11 cellular contexts compared by ENCODE assay signal in the genomic region with DNA sequence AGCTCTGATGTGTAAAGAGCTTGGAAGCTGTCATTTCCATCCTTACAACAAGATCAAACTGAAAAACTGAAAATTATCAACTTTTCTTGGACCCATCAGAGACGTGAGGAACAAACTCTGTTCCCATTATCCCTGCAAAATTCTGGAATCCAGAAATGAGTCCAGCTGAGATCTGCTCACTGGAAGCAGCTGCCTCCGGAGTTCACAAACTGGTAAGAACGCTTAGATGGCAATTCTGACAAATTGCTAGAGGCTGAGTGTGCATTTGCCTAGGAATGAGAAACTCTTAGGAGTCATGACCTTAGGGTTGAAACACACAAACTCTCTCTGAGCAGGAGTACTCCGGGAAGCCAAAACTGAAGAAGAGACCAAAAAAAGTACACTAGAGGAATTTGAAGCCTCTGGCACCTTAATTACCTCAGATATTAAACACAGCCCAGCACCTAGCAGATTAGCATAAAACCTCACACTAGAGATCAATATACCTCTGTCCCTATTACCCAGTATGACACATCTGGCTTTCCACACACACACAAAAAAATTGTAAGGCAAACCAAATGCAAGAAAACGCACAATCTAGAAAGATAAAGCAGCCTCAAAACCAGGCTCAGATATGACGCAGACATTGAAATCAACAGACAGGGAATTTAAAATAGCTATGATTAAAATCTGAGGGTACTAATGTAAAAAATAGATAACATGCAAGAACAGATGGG.
A peak's percentile ranks its signal among the peaks of the same experiment; 100 is the strongest.
DNase-seq lines count a peak whose midpoint lies in the region; ATAC-seq and TF ChIP-seq lines count a peak whose summit lies in the region.
"Had no signal": no experiment of that assay in that cellular context is flagged by ENCODE, and none has a peak within 500 bp of the region (broad histone marks: within the 10 kb centered on the region; RNA-seq: fewer than 3 reads in every experiment).

No MANE protein-coding gene starts in this region.

- TF ChIP-seq POLR2A in Peyer's patch (IDR thresholded peaks at IDR 0.05): no peak

- no peaks in the 10 kb centered on the region for H3K4me1 ChIP-seq in Peyer's patch
- H3K4me1 ChIP-seq: ascending aorta had no signal

- H3K4me3 ChIP-seq in dorsolateral prefrontal cortex: peak overlapping the region in 11 of 59 donors; percentile 2 to 47 (median 8)
- H3K4me3 ChIP-seq in Peyer's patch: no peak overlapping the region
- H3K4me3 ChIP-seq: ascending aorta had no signal

- TF ChIP-seq CTCF in AG09319 (IDR thresholded peaks at IDR 0.05; ENCODE audit: low read depth, low read length) (no peak), dorsolateral prefrontal cortex (IDR thresholded peaks at IDR 0.05 in 54 of 56, conservative IDR thresholded peaks at IDR 0.05 in 2 of 56; ENCODE audit: low read depth in 1 of 56, partially characterized antibody in 56 of 56) (no peak), Peyer's patch (IDR thresholded peaks at IDR 0.05) (no peak)

- H3K27ac ChIP-seq in dorsolateral prefrontal cortex: peak overlapping the region in 45 of 59 donors; percentile 1 to 78 (median 53)
- no peak overlapping the region for H3K27ac ChIP-seq in Peyer's patch
- H3K27ac ChIP-seq: ascending aorta had no signal

- H3K27me3 ChIP-seq in dorsolateral prefrontal cortex: no peaks in the 10 kb centered on the region
- no peaks in the 10 kb centered on the region for H3K27me3 ChIP-seq in Peyer's patch
- H3K27me3 ChIP-seq: ascending aorta had no signal

- ATAC-seq in GM18868 (IDR thresholded peaks at IDR 0.05; ENCODE audit: unreplicated experiment): no peak

- intact Hi-C loops in dorsolateral prefrontal cortex (cut with DNase I): no loop called here

- DNase-seq in AG09319 (ENCODE audit: extremely low read depth, low read depth): peak; percentile 24
- peak; percentile 46 for DNase-seq in OCI-M1 (lab: John Stamatoyannopoulos, UW)
- DNase-seq in dorsolateral prefrontal cortex: no peak
- peak; percentile 70 for DNase-seq in myocyte (ENCODE audit: low read depth)
- no peak for DNase-seq in Peyer's patch
- DNase-seq in NCI-H2227 (lab: John Stamatoyannopoulos, UW; ENCODE audit: unreplicated experiment): no peak
- no peak for DNase-seq in NCI-H1930 (lab: John Stamatoyannopoulos, UW)
- DNase-seq: NCI-H82; stimulated activated CD4-positive, alpha-beta T cell treated with anti-CD3 and anti-CD28 coated beads, Interleukin-15, amount 100 ng/mL, for 24 hours had no signal

- no peaks in the 10 kb centered on the region for H3K9me3 ChIP-seq in Peyer's patch
- H3K9me3 ChIP-seq: ascending aorta had no signal

- H3K36me3 ChIP-seq in Peyer's patch: no peaks in the 10 kb centered on the region
- H3K36me3 ChIP-seq: ascending aorta had no signal

Comparison
In these comparisons a context has a peak if more than half of its experiments do, and no peak if none do; other contexts are left out.
1. DNase-seq: peak in AG09319 (single experiment), OCI-M1 (single experiment) and myocyte (single experiment); none in dorsolateral prefrontal cortex (0 of 10), Peyer's patch (0 of 3), NCI-H2227 (single experiment) and NCI-H1930 (0 of 2).
2. H3K27ac ChIP-seq: peak in dorsolateral prefrontal cortex (45 of 59); none in Peyer's patch (0 of 4).